ENCODE assay signal across 8 cellular contexts in the genomic region with DNA sequence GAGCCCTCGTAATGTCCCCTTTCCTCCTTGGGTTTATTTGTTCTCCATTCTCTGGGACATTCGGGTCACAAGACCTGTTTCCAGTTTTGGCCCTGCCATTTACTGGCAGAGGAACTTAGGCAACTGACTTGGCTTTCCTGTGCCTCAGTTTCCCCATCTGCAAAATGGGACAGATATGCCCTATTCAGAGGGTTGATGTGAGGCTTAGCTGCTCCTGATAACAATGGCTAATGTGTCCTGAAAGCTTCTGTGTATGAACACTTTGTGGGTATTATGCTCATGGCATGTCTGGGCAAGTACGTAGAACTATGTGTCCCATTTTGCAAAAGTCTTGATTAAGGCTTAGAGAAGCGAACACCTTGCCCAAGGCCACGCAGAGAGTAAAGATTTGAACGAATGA. TPM values are rescaled to one million over a fixed set of nuclear protein-coding genes. Genes with fewer than 3 reads are reported as not detected.
A peak's percentile ranks its signal among the peaks of the same experiment; 100 is the strongest.
DNase-seq lines count a peak whose midpoint lies in the region; ATAC-seq and TF ChIP-seq lines count a peak whose summit lies in the region.

No MANE protein-coding gene starts in this region.

- peak overlapping the region; percentile 81 for H3K4me2 ChIP-seq in fibroblast of lung (ENCODE audit: extremely low read depth, insufficient read depth, low read length)

- H3K4me3 ChIP-seq in GM12875 (ENCODE audit: low read depth, low read length) (peak overlapping the region; percentile 95), SK-N-MC (peak overlapping the region; percentile 100), fibroblast of lung (replicated peaks in 1 of 4; ENCODE audit: control extremely low read depth in 1 of 4, insufficient read depth in 1 of 4, low read depth in 3 of 4, low read length in 4 of 4) (peak overlapping the region; percentile 55 to 81 (median 63)), retinal pigment epithelial cell (ENCODE audit: low read length) (peak overlapping the region; percentile 64)

- peaks cover 12% of the 10 kb centered on the region for H3K36me3 ChIP-seq in SK-N-MC (ENCODE audit: insufficient read depth, low read length)
- H3K36me3 ChIP-seq in fibroblast of lung (ENCODE audit: control insufficient read depth, insufficient read depth, low read length) = peaks cover 6% of the 10 kb centered on the region

- ATAC-seq in HG03571 (IDR thresholded peaks at IDR 0.05; ENCODE audit: unreplicated experiment) (no peak), GM18502 (IDR thresholded peaks at IDR 0.05; ENCODE audit: poor library complexity, unreplicated experiment) (no peak), GM18498 (IDR thresholded peaks at IDR 0.05; ENCODE audit: unreplicated experiment) (no peak)

- peaks cover 6% of the 10 kb centered on the region for H3K4me1 ChIP-seq in fibroblast of lung (ENCODE audit: control insufficient read depth, extremely low read depth, insufficient read depth, low read length)

- in situ Hi-C loops in KBM-7 (cut with MboI; ENCODE audit: low pct_unique_long_range_greater_than_20kb, low sequenced_read_pairs) = no loop called here

- H3K27ac ChIP-seq in SK-N-MC (peak overlapping the region; percentile 99), fibroblast of lung (ENCODE audit: insufficient read depth, low read length) (no peak overlapping the region)

- DNase-seq in SK-N-MC (ENCODE audit: low read depth, low spot score) (no peak), fibroblast of lung (ENCODE audit: low read depth in 2 of 2) (no peak), retinal pigment epithelial cell (ENCODE audit: low read depth) (no peak), KBM-7 (no peak)

- TF ChIP-seq CTCF in GM12875 (IDR thresholded peaks at IDR 0.05; ENCODE audit: borderline replicate concordance, insufficient read depth, low read depth, low read length) (no peak), fibroblast of lung (conservative IDR thresholded peaks at IDR 0.05 in 1 of 2, IDR thresholded peaks at IDR 0.05 in 1 of 2; ENCODE audit: low read depth in 1 of 2, low read length in 2 of 2) (no peak), retinal pigment epithelial cell (conservative IDR thresholded peaks at IDR 0.05; ENCODE audit: low read depth, low read length) (no peak)

- no peak overlapping the region for H2AFZ ChIP-seq in fibroblast of lung (ENCODE audit: low read length)

- peak overlapping the region; percentile 79 for H3K9ac ChIP-seq in SK-N-MC (ENCODE audit: insufficient read length)
- no peak overlapping the region for H3K9ac ChIP-seq in fibroblast of lung (ENCODE audit: insufficient read depth, low read length)

- H4K20me1 ChIP-seq in fibroblast of lung (ENCODE audit: control insufficient read depth, extremely low read depth, insufficient read depth, low read length) = no peaks in the 10 kb centered on the region

- H3K9me3 ChIP-seq in SK-N-MC (ENCODE audit: low read depth, low read length) (no peaks in the 10 kb centered on the region), fibroblast of lung (ENCODE audit: control insufficient read depth, insufficient read depth, low read depth, low read length) (no peaks in the 10 kb centered on the region)

- peaks cover 9% of the 10 kb centered on the region for H3K79me2 ChIP-seq in fibroblast of lung (ENCODE audit: control insufficient read depth, insufficient read depth, low read length)

- no peaks in the 10 kb centered on the region for H3K27me3 ChIP-seq in fibroblast of lung (ENCODE audit: control insufficient read depth, insufficient read depth, low read length)

RNA-seq across cellular contexts. Expression of a gene that starts 1.0 kb away (rescaled TPM):
- 13.4 and 16.8 TPM in 2 replicates for total RNA-seq in fibroblast of lung
- 2.4 and 2.6 TPM in 2 replicates for polyA plus RNA-seq in fibroblast of lung
- 7.4 and 8.6 TPM in 2 replicates for polyA plus RNA-seq in fibroblast of lung (2012)
- polyA minus RNA-seq in fibroblast of lung (ENCODE audit: low replicate concordance) = 0.96 and 1.8 TPM in 2 replicates

RNA-seq across cellular contexts. Expression of a gene that starts 1.8 kb away (rescaled TPM):
- total RNA-seq in fibroblast of lung = 2.3 TPM in 2 replicates
- polyA plus RNA-seq in fibroblast of lung = 1.8 and 2.7 TPM in 2 replicates
- polyA plus RNA-seq in fibroblast of lung (2012) = 5.8 and 7.3 TPM in 2 replicates
- 4.6 and 12.7 TPM in 2 replicates for polyA minus RNA-seq in fibroblast of lung (ENCODE audit: low replicate concordance)

RNA-seq across cellular contexts. Expression of a gene that starts 4.3 kb away (rescaled TPM):
- total RNA-seq in fibroblast of lung = 0.51 and 1.2 TPM in 2 replicates
- 1.2 TPM in 2 replicates for polyA plus RNA-seq in fibroblast of lung
- 5.1 and 6.0 TPM in 2 replicates for polyA plus RNA-seq in fibroblast of lung (2012)
- 1.7 and 3.3 TPM in 2 replicates for polyA minus RNA-seq in fibroblast of lung (ENCODE audit: low replicate concordance)

RNA-seq across cellular contexts. Expression of a gene that starts 20.5 kb away (rescaled TPM):
- 3.3 and 5.4 TPM in 2 replicates for total RNA-seq in fibroblast of lung
- polyA plus RNA-seq in fibroblast of lung = 4.2 and 5.0 TPM in 2 replicates
- 7.6 and 8.4 TPM in 2 replicates for polyA plus RNA-seq in fibroblast of lung (2012)
- polyA minus RNA-seq in fibroblast of lung (ENCODE audit: low replicate concordance) = 19.2 and 29.3 TPM in 2 replicates

RNA-seq across cellular contexts. Expression of a gene that starts 23.2 kb away (rescaled TPM):
- 4.6 and 5.6 TPM in 2 replicates for total RNA-seq in fibroblast of lung
- polyA plus RNA-seq in fibroblast of lung = 1.6 and 2.0 TPM in 2 replicates
- 4.9 and 5.5 TPM in 2 replicates for polyA plus RNA-seq in fibroblast of lung (2012)
- polyA minus RNA-seq in fibroblast of lung (ENCODE audit: low replicate concordance) = 4.9 and 5.3 TPM in 2 replicates
